26 cellular contexts compared by ENCODE assay signal in genomic region chr2:106175084-106175850, GRCh38. TPM values are rescaled to one million over a fixed set of nuclear protein-coding genes. Genes with fewer than 3 reads are reported as not detected.
A peak's percentile ranks its signal among the peaks of the same experiment; 100 is the strongest.
DNase-seq lines count a peak whose midpoint lies in the region; ATAC-seq lines count a peak whose summit lies in the region.
"Had no signal": no experiment of that assay in that cellular context is flagged by ENCODE, and none has a peak within 500 bp of the region (broad histone marks: within the 10 kb centered on the region; RNA-seq: fewer than 3 reads in every experiment).

No MANE protein-coding gene starts in this region.

- H3K27ac ChIP-seq in BLaER1 treated with 17β-estradiol and CSF1 and Interleukin-3, amounts not matched to agents 10 nM and 100 nM, result peak overlapping the region in 2 of 11 experiments; percentile 9 to 41; a peak in 4 of 22 replicates
- H3K27ac ChIP-seq in SJCRH30, result no peak overlapping the region
- H3K27ac ChIP-seq: body of pancreas, ovary, right atrium auricular region, SK-N-MC, testis had no signal

- H3K9me3 ChIP-seq in BLaER1 treated with 17β-estradiol and CSF1 and Interleukin-3, amounts not matched to agents 10 nM and 100 nM (replicated peaks in 1 of 11), result no peaks in the 10 kb centered on the region
- H3K9me3 ChIP-seq in SJCRH30 (replicated peaks), result no peaks in the 10 kb centered on the region
- H3K9me3 ChIP-seq: body of pancreas, ovary, right atrium auricular region, testis had no signal

- H3K36me3 Mint-ChIP-seq in activated naive CD8-positive, alpha-beta T cell treated with anti-CD3 and anti-CD28 coated beads, Interleukin-2, amount 10 ng/mL, durations not matched to agents 7 days and 5 days, result peaks cover 12% of the 10 kb centered on the region
- peaks cover 9% of the 10 kb centered on the region in 2 donors for H3K36me3 Mint-ChIP-seq in naive B cell
- H3K36me3 Mint-ChIP-seq: natural killer cell had no signal

- H3K4me3 Mint-ChIP-seq in activated naive CD8-positive, alpha-beta T cell treated with anti-CD3 and anti-CD28 coated beads, Interleukin-2, amount 10 ng/mL, durations not matched to agents 7 days and 5 days, result no peak overlapping the region
- peak overlapping the region in 6 of 8 donors; percentile 16 to 77 (median 51) for H3K4me3 Mint-ChIP-seq in naive B cell
- H3K4me3 Mint-ChIP-seq: CD14-positive monocyte, natural killer cell had no signal

- H3K27me3 ChIP-seq in BLaER1 treated with 17β-estradiol and CSF1 and Interleukin-3, amounts not matched to agents 10 nM and 100 nM, result no peaks in the 10 kb centered on the region
- no peaks in the 10 kb centered on the region for H3K27me3 ChIP-seq in SJCRH30
- H3K27me3 ChIP-seq: body of pancreas, ovary, right atrium auricular region, testis had no signal

- H3K27ac Mint-ChIP-seq in activated naive CD8-positive, alpha-beta T cell treated with anti-CD3 and anti-CD28 coated beads, Interleukin-2, amount 10 ng/mL, durations not matched to agents 7 days and 5 days, result peak overlapping the region; percentile 22
- H3K27ac Mint-ChIP-seq in naive B cell, result peak overlapping the region in 5 of 6 donors; percentile 1 to 70 (median 26)

- peak overlapping the region in 4 of 11 experiments; percentile 1 to 68 (median 24); a peak in 3 of 22 replicates for H3K9ac ChIP-seq in BLaER1 treated with 17β-estradiol and CSF1 and Interleukin-3, amounts not matched to agents 10 nM and 100 nM

- POLR2A ChIA-PET in activated naive CD8-positive, alpha-beta T cell treated with anti-CD3 and anti-CD28 coated beads, Interleukin-2, amount 10 ng/mL, durations not matched to agents 7 days and 5 days (lab: Charles Lee), result no interaction called here

- H3K4me3 ChIP-seq in BLaER1 treated with 17β-estradiol and CSF1 and Interleukin-3, amounts not matched to agents 10 nM and 100 nM, result no peak overlapping the region
- H3K4me3 ChIP-seq in SJCRH30, result no peak overlapping the region
- H3K4me3 ChIP-seq: body of pancreas, ovary, right atrium auricular region, SK-N-MC, testis had no signal

- H3K4me2 ChIP-seq in BLaER1 treated with 17β-estradiol and CSF1 and Interleukin-3, amounts not matched to agents 10 nM and 100 nM, result peak overlapping the region; percentile 3 to 90 (median 81); a peak in 21 of 22 replicates

- H4K20me1 ChIP-seq in BLaER1 treated with 17β-estradiol and CSF1 and Interleukin-3, amounts not matched to agents 10 nM and 100 nM, result peaks cover 4 to 97% (median 88%) of the 10 kb centered on the region in 11 experiments; a peak in 21 of 22 replicates

- no peaks in the 10 kb centered on the region for H3K27me3 Mint-ChIP-seq in activated naive CD8-positive, alpha-beta T cell treated with anti-CD3 and anti-CD28 coated beads, Interleukin-2, amount 10 ng/mL, durations not matched to agents 7 days and 5 days
- H3K27me3 Mint-ChIP-seq in naive B cell, result no peaks in the 10 kb centered on the region

- no peak for DNase-seq in activated naive CD8-positive, alpha-beta T cell treated with anti-CD3 and anti-CD28 coated beads, Interleukin-2, amount 10 ng/mL, durations not matched to agents 7 days and 5 days
- DNase-seq in naive B cell (no peak), pons (ENCODE audit: low spot score) (no peak), SJCRH30 (no peak), GF-D8 (lab: John Stamatoyannopoulos, UW) (no peak), cardiac septum (ENCODE audit: low spot score) (no peak)
- DNase-seq: activated CD4-positive, alpha-beta T cell treated with anti-CD3 and anti-CD28 coated beads for 4 hours; body of pancreas; DMS 273 treated with DMSO at 0.1 percent for 48 hours; effector CD4-positive, alpha-beta T cell; foreskin fibroblast; KBM-7; left colon; natural killer cell; NCI-H1694; NCI-H2171 treated with DMSO at 0.1 percent for 48 hours; NCI-H524; ovary; stimulated activated naive CD4-positive, alpha-beta T cell; T-helper 2 cell; testis had no signal

- intact Hi-C loops in cardiac septum (cut with DNase I), result no loop called here

- peaks cover 24% of the 10 kb centered on the region for H3K4me1 Mint-ChIP-seq in activated naive CD8-positive, alpha-beta T cell treated with anti-CD3 and anti-CD28 coated beads, Interleukin-2, amount 10 ng/mL, durations not matched to agents 7 days and 5 days
- peaks cover 43 to 72% (median 66%) of the 10 kb centered on the region in 3 donors for H3K4me1 Mint-ChIP-seq in naive B cell

- ATAC-seq in GM18907 (IDR thresholded peaks at IDR 0.05; ENCODE audit: unreplicated experiment) (peak; percentile 59), naive B cell (ENCODE audit: low read depth in 2 of 2) (no peak)
- ATAC-seq in activated naive CD8-positive, alpha-beta T cell treated with anti-CD3 and anti-CD28 coated beads, Interleukin-2, amount 10 ng/mL, durations not matched to agents 7 days and 5 days (ENCODE audit: low read depth), result no peak
- ATAC-seq: body of pancreas, left colon, natural killer cell had no signal

- peaks cover 0 to 35% (median 25%) of the 10 kb centered on the region in 11 experiments; a peak in 19 of 22 replicates for H3K36me3 ChIP-seq in BLaER1 treated with 17β-estradiol and CSF1 and Interleukin-3, amounts not matched to agents 10 nM and 100 nM
- H3K36me3 ChIP-seq in SJCRH30, result 0 out of 2 replicates have a peak, but pooled peaks cover 3% of the 10 kb centered on the region
- H3K36me3 ChIP-seq: ovary, right atrium auricular region had no signal

- peaks cover 28 to 93% (median 79%) of the 10 kb centered on the region in 10 experiments for H3K4me1 ChIP-seq in BLaER1 treated with 17β-estradiol and CSF1 and Interleukin-3, amounts not matched to agents 10 nM and 100 nM
- no peaks in the 10 kb centered on the region; the same call in 1 of the 2 replicates for H3K4me1 ChIP-seq in SJCRH30
- H3K4me1 ChIP-seq: body of pancreas had no signal

- H3K9me3 Mint-ChIP-seq in activated naive CD8-positive, alpha-beta T cell treated with anti-CD3 and anti-CD28 coated beads, Interleukin-2, amount 10 ng/mL, durations not matched to agents 7 days and 5 days, result no peaks in the 10 kb centered on the region
- H3K9me3 Mint-ChIP-seq in naive B cell, result no peaks in the 10 kb centered on the region
- H3K9me3 Mint-ChIP-seq: CD14-positive monocyte, natural killer cell had no signal

RNA-seq across cellular contexts. Expression of gene UXS1, which starts 18.8 kb away (rescaled TPM):
- total RNA-seq in activated naive CD8-positive, alpha-beta T cell treated with anti-CD3 and anti-CD28 coated beads, Interleukin-2, amount 10 ng/mL, durations not matched to agents 7 days and 5 days, result 100 to 1,000 TPM; 100 to 104 TPM
- 10 to 100 TPM; 26.8 to 61.0 (median 51.1) TPM for polyA plus RNA-seq in naive B cell (ENCODE audit: low read depth in 6 of 6)
- 47.3 and 48.8 TPM in 2 replicates for total RNA-seq in SJCRH30 (2014; rRNA removed; shearing (Covaris generic))
- total RNA-seq in cardiac septum, result 23.3 TPM
